1 cellular context compared by ENCODE assay signal in the genomic region with DNA sequence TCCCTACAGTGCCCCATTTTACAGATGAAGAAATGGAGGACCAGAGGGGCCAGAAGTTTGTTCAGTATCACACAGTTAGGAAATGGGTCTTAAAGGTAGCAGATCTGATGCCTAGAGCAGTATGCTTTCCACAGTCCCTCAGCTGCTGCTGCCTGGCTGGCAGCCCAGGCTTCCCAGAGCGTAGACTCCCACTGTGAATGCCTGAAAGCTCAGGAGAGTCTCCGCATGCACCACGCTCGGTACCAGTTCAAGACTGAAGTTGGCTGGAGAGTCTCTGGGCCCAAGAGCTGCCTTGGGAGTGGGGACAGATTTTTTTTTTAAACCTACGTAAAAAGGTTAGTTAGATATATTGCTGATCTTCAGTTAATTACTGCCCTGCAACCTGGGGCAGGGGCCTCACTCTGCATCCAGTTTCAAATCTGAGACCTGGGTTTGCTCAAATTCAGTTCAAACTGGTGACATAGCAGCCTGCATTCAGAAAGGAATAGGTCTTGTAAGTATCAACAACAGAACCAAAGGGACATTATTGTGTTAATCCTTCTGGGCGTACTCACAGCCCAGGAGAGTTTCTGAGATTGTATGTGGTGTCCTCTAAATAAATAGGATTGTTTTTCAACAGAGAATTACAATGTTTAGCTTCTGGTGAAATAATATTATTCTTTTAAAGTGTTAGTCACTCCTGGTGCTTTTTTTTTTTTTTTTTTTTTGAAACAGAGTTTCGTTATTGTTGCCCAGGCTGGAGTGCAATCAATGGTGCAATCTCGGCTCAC.
TF ChIP-seq lines count a peak whose summit lies in the region.

No MANE protein-coding gene starts in this region.

TF ChIP-seq in GM23338, 12 proteins besides CTCF, POLR2A, EP300 and RAD21 (continued from another document):
- TF ChIP-seq, protein P1, sequence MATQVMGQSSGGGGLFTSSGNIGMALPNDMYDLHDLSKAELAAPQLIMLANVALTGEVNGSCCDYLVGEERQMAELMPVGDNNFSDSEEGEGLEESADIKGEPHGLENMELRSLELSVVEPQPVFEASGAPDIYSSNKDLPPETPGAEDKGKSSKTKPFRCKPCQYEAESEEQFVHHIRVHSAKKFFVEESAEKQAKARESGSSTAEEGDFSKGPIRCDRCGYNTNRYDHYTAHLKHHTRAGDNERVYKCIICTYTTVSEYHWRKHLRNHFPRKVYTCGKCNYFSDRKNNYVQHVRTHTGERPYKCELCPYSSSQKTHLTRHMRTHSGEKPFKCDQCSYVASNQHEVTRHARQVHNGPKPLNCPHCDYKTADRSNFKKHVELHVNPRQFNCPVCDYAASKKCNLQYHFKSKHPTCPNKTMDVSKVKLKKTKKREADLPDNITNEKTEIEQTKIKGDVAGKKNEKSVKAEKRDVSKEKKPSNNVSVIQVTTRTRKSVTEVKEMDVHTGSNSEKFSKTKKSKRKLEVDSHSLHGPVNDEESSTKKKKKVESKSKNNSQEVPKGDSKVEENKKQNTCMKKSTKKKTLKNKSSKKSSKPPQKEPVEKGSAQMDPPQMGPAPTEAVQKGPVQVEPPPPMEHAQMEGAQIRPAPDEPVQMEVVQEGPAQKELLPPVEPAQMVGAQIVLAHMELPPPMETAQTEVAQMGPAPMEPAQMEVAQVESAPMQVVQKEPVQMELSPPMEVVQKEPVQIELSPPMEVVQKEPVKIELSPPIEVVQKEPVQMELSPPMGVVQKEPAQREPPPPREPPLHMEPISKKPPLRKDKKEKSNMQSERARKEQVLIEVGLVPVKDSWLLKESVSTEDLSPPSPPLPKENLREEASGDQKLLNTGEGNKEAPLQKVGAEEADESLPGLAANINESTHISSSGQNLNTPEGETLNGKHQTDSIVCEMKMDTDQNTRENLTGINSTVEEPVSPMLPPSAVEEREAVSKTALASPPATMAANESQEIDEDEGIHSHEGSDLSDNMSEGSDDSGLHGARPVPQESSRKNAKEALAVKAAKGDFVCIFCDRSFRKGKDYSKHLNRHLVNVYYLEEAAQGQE (IDR thresholded peaks at IDR 0.05; ENCODE audit: unreplicated experiment): no peak
- TF ChIP-seq, protein P2, sequence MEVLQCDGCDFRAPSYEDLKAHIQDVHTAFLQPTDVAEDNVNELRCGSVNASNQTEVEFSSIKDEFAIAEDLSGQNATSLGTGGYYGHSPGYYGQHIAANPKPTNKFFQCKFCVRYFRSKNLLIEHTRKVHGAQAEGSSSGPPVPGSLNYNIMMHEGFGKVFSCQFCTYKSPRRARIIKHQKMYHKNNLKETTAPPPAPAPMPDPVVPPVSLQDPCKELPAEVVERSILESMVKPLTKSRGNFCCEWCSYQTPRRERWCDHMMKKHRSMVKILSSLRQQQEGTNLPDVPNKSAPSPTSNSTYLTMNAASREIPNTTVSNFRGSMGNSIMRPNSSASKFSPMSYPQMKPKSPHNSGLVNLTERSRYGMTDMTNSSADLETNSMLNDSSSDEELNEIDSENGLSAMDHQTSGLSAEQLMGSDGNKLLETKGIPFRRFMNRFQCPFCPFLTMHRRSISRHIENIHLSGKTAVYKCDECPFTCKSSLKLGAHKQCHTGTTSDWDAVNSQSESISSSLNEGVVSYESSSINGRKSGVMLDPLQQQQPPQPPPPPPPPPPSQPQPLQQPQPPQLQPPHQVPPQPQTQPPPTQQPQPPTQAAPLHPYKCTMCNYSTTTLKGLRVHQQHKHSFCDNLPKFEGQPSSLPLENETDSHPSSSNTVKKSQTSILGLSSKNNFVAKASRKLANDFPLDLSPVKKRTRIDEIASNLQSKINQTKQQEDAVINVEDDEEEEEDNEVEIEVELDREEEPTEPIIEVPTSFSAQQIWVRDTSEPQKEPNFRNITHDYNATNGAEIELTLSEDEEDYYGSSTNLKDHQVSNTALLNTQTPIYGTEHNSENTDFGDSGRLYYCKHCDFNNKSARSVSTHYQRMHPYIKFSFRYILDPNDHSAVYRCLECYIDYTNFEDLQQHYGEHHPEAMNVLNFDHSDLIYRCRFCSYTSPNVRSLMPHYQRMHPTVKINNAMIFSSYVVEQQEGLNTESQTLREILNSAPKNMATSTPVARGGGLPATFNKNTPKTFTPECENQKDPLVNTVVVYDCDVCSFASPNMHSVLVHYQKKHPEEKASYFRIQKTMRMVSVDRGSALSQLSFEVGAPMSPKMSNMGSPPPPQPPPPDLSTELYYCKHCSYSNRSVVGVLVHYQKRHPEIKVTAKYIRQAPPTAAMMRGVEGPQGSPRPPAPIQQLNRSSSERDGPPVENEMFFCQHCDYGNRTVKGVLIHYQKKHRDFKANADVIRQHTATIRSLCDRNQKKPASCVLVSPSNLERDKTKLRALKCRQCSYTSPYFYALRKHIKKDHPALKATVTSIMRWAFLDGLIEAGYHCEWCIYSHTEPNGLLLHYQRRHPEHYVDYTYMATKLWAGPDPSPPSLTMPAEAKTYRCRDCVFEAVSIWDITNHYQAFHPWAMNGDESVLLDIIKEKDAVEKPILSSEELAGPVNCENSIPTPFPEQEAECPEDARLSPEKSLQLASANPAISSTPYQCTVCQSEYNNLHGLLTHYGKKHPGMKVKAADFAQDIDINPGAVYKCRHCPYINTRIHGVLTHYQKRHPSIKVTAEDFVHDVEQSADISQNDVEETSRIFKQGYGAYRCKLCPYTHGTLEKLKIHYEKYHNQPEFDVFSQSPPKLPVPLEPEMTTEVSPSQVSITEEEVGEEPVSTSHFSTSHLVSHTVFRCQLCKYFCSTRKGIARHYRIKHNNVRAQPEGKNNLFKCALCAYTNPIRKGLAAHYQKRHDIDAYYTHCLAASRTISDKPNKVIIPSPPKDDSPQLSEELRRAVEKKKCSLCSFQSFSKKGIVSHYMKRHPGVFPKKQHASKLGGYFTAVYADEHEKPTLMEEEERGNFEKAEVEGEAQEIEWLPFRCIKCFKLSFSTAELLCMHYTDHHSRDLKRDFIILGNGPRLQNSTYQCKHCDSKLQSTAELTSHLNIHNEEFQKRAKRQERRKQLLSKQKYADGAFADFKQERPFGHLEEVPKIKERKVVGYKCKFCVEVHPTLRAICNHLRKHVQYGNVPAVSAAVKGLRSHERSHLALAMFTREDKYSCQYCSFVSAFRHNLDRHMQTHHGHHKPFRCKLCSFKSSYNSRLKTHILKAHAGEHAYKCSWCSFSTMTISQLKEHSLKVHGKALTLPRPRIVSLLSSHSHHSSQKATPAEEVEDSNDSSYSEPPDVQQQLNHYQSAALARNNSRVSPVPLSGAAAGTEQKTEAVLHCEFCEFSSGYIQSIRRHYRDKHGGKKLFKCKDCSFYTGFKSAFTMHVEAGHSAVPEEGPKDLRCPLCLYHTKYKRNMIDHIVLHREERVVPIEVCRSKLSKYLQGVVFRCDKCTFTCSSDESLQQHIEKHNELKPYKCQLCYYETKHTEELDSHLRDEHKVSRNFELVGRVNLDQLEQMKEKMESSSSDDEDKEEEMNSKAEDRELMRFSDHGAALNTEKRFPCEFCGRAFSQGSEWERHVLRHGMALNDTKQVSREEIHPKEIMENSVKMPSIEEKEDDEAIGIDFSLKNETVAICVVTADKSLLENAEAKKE (CRISPR knock-in tag; IDR thresholded peaks at IDR 0.05): no peak
- TF ChIP-seq EZH2phosphoT487 (IDR thresholded peaks at IDR 0.05; ENCODE audit: unreplicated experiment): no peak
TF ChIP-seq in GM23338: peak in this region for 0.
